In the genomic region with DNA sequence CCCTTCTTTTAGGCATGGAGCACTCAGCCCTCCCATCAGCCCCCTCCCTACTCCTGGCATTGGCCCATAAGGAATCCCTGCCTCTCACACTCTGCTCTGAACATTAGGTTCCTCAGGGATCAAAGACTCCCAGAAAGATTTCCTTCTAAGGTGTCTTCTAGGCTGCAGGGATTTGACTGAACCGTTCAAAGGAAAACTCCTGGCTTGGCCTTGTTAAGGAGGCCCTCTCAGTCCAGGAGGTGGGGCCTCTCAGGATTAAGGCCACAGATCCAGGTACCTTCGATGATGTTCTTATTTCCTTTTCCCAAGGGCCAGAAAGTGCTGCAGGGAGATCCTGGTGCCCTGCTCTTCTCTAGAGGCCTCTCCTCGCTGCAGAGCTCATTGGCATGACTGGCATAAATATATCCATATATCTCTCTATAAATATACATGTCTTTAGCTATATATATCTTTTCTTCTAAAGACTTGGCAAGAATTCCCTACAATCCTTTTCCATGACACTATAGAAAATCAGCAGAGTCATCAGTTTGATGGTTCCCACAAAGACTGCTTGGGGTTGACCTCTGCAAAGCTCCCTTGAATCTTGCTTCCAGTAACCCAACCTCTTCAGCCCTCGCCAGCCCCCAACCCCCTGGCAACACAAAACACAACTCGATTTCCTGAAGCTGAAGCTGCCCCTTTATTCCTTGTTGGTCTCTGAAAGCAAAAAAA, we compare ENCODE assay signal across 12 cellular contexts. TPM values are rescaled to one million over a fixed set of nuclear protein-coding genes. Genes with fewer than 3 reads are reported as not detected.
DNase-seq lines count a peak whose midpoint lies in the region; ATAC-seq, FAIRE-seq and TF ChIP-seq lines count a peak whose summit lies in the region.
"Had no signal": no experiment of that assay in that cellular context is flagged by ENCODE, and none has a peak within 500 bp of the region (broad histone marks: within the 10 kb centered on the region; RNA-seq: fewer than 3 reads in every experiment).

No MANE protein-coding gene starts in this region.

- intact Hi-C loops in IMR-90 (cut with micrococcal nuclease): no loop called here
- intact Hi-C loops in CD8-positive, alpha-beta T cell (cut with DNase I, micrococcal nuclease): no loop called here

- no peak for TF ChIP-seq RAD21 in IMR-90 (IDR thresholded peaks at IDR 0.05; ENCODE audit: low read length)

- no peak overlapping the region for H3K27ac ChIP-seq in IMR-90 (ENCODE audit: insufficient read depth, low read length)
- peak overlapping the region; percentile 68 for H3K27ac ChIP-seq in keratinocyte (ENCODE audit: control insufficient read depth, insufficient read depth, low read length)
- peak overlapping the region; percentile 87 for H3K27ac ChIP-seq in stomach smooth muscle (ENCODE audit: low read length)
- no peak overlapping the region for H3K27ac ChIP-seq in CD8-positive, alpha-beta T cell (ENCODE audit: low read depth, low read length)

- in situ Hi-C loops in IMR-90 (cut with MboI; ENCODE audit: low sequenced_read_pairs): no loop called here

- H3K4me3 ChIP-seq in IMR-90 (ENCODE audit: insufficient read depth, low read depth, low read length) (no peak overlapping the region), keratinocyte (ENCODE audit: control insufficient read depth in 2 of 3, extremely low read depth in 1 of 3, insufficient read depth in 2 of 3, low read depth in 1 of 3, low read length in 3 of 3) (no peak overlapping the region), stomach smooth muscle (ENCODE audit: low read length in 2 of 2) (peak overlapping the region in 1 of 2 donors; percentile 22)
- no peak overlapping the region for H3K4me3 ChIP-seq in CD8-positive, alpha-beta T cell (ENCODE audit: low read depth, low read length)

- H3K27me3 ChIP-seq in IMR-90 (ENCODE audit: control insufficient read depth, insufficient read depth, low read length) (no peaks in the 10 kb centered on the region), keratinocyte (ENCODE audit: control insufficient read depth, extremely low read depth, insufficient read depth, low read length) (no peaks in the 10 kb centered on the region), stomach smooth muscle (ENCODE audit: control insufficient read depth in 1 of 2, insufficient read depth in 2 of 2, low read length in 2 of 2) (no peaks in the 10 kb centered on the region)
- no peaks in the 10 kb centered on the region for H3K27me3 ChIP-seq in CD8-positive, alpha-beta T cell (ENCODE audit: insufficient read depth, low read length)

- peak overlapping the region; percentile 41; the same call in 1 of the 2 replicates for H3K4ac ChIP-seq in IMR-90 (ENCODE audit: low read depth, low read length)

- POLR2A ChIA-PET in IMR-90 (lab: Charles Lee; ENCODE audit: unreplicated experiment): interaction anchor here (0.6 kb wide), 1 partner anchor 33 kb away, joined by 6 read pairs; no protein-coding TSS in a partner anchor
- POLR2A ChIA-PET in CD8-positive, alpha-beta T cell (lab: Charles Lee): no interaction called here

- H4K8ac ChIP-seq in IMR-90 (ENCODE audit: low read depth in 2 of 2, low read length in 2 of 2): peak overlapping the region in 1 of 2 experiments; percentile 19; a peak in 1 of 4 replicates

- H3K79me2 ChIP-seq in keratinocyte (ENCODE audit: control insufficient read depth, insufficient read depth, low read length): peaks cover 2% of the 10 kb centered on the region

- BruUV-seq in IMR-90 (replicated peaks; lab: Mats Ljungman, UMichigan): no TSS peak

- CTCF ChIA-PET in IMR-90 (lab: Yijun Ruan, JAX): no interaction called here
- CTCF ChIA-PET in CD8-positive, alpha-beta T cell (lab: Charles Lee): no interaction called here

- H2BK120ac ChIP-seq in IMR-90 (ENCODE audit: low read depth, low read length): 0 out of 2 replicates have a peak overlapping the region, but pooled peaks have one; percentile 33

- H3K23ac ChIP-seq in IMR-90 (ENCODE audit: low read depth, low read length): no peak overlapping the region

- H3K9me3 ChIP-seq in IMR-90 (ENCODE audit: control insufficient read depth, insufficient read depth, low read length) (no peaks in the 10 kb centered on the region), keratinocyte (ENCODE audit: control insufficient read depth, low read depth, low read length) (no peaks in the 10 kb centered on the region), stomach smooth muscle (ENCODE audit: control insufficient read depth in 2 of 2, low read length in 2 of 2) (no peaks in the 10 kb centered on the region)
- H3K9me3 ChIP-seq in CD8-positive, alpha-beta T cell (ENCODE audit: low read length): no peaks in the 10 kb centered on the region

- TF ChIP-seq CTCF in IMR-90 (conservative IDR thresholded peaks at IDR 0.05; ENCODE audit: low read depth, low read length) (no peak), brain (conservative IDR thresholded peaks at IDR 0.05) (no peak), keratinocyte (optimal IDR thresholded peaks at IDR 0.05 in 1 of 3, IDR thresholded peaks at IDR 0.05 in 1 of 3, conservative IDR thresholded peaks at IDR 0.05 in 1 of 3; ENCODE audit: extremely low read depth in 1 of 3, insufficient read depth in 2 of 3, low read length in 3 of 3) (no peak)
- TF ChIP-seq CTCF in CD8-positive, alpha-beta T cell (IDR thresholded peaks at IDR 0.05): no peak

- peak overlapping the region in 2 of 5 experiments; percentile 7 to 8 for H3K4me3 Mint-ChIP-seq in brain
- no peak overlapping the region for H3K4me3 Mint-ChIP-seq in CD8-positive, alpha-beta T cell
- H3K4me3 Mint-ChIP-seq: activated T-cell treated with anti-CD3 and anti-CD28 coated beads, Interleukin-2, amount 50 U/mL, for 4 hours; CD4-positive, CD25-positive, alpha-beta regulatory T cell; immature natural killer cell had no signal

- H3K9ac ChIP-seq in IMR-90 (ENCODE audit: low read depth, low read length): no peak overlapping the region
- peak overlapping the region; percentile 50 for H3K9ac ChIP-seq in keratinocyte (ENCODE audit: control insufficient read depth, extremely low read depth, insufficient read depth, low read length)
- no peak overlapping the region for H3K9ac ChIP-seq in stomach smooth muscle (ENCODE audit: low read length in 2 of 2)

- DNase-seq in IMR-90 (peak; percentile 64), keratinocyte (ENCODE audit: low read depth, low spot score) (no peak), Kasumi-1 (lab: John Stamatoyannopoulos, UW) (no peak), SW480 (ENCODE audit: low spot score) (no peak)
- DNase-seq in CD8-positive, alpha-beta T cell: no peak
- DNase-seq: activated CD4-positive, CD25-positive, alpha-beta regulatory T cell; activated T-cell treated with anti-CD3 and anti-CD28 coated beads, Interleukin-2, amount 50 U/mL, for 4 hours; CD4-positive, CD25-positive, alpha-beta regulatory T cell; immature natural killer cell had no signal

- no peak overlapping the region for H4K91ac ChIP-seq in IMR-90 (ENCODE audit: insufficient read depth, low read depth, low read length)

- no peak overlapping the region for H2BK15ac ChIP-seq in IMR-90 (ENCODE audit: low read depth, low read length)

- WGBS in IMR-90 (ENCODE audit: extremely low coverage in 2 of 2, insufficient read length in 1 of 2), 2 experiments: no CpG with 5 or more reads among the region's 5 CpGs

- peaks cover 0 to 3% (median 0%) of the 10 kb centered on the region in 5 experiments for H3K9me3 Mint-ChIP-seq in brain
- no peaks in the 10 kb centered on the region for H3K9me3 Mint-ChIP-seq in CD8-positive, alpha-beta T cell
- H3K9me3 Mint-ChIP-seq: activated T-cell treated with anti-CD3 and anti-CD28 coated beads, Interleukin-2, amount 50 U/mL, for 4 hours; CD4-positive, CD25-positive, alpha-beta regulatory T cell; immature natural killer cell had no signal

- H2AK5ac ChIP-seq in IMR-90 (ENCODE audit: low read depth, low read length): peak overlapping the region; percentile 17; the same call in 1 of the 2 replicates

- no peak overlapping the region; the same call in 1 of the 2 replicates for H3K14ac ChIP-seq in IMR-90 (replicated peaks; ENCODE audit: low read depth, low read length)

- H3K36me3 Mint-ChIP-seq in brain: peaks cover 32% of the 10 kb centered on the region
- no peaks in the 10 kb centered on the region for H3K36me3 Mint-ChIP-seq in CD8-positive, alpha-beta T cell
- H3K36me3 Mint-ChIP-seq: CD4-positive, CD25-positive, alpha-beta regulatory T cell; immature natural killer cell had no signal

- H2AK9ac ChIP-seq in IMR-90 (replicated peaks; ENCODE audit: low read depth, low read length, poor library complexity): peak overlapping the region; percentile 5

- ATAC-seq in IMR-90 (ENCODE audit: low read depth) (peak; percentile 15; the same call in 1 of the 2 replicates), HG03432 (IDR thresholded peaks at IDR 0.05; ENCODE audit: unreplicated experiment) (no peak)
- no peak for ATAC-seq in CD8-positive, alpha-beta T cell
- ATAC-seq: activated T-cell treated with anti-CD3 and anti-CD28 coated beads, Interleukin-2, amount 50 U/mL, for 4 hours had no signal

- H3K4me1 ChIP-seq in IMR-90 (ENCODE audit: control insufficient read depth, insufficient read depth, low read length) (peaks cover 11% of the 10 kb centered on the region), keratinocyte (ENCODE audit: control insufficient read depth, extremely low read depth, insufficient read depth, low read length) (peaks cover 28% of the 10 kb centered on the region), stomach smooth muscle (ENCODE audit: control insufficient read depth, insufficient read depth, low read length) (peaks cover 58% of the 10 kb centered on the region)
- H3K4me1 ChIP-seq in CD8-positive, alpha-beta T cell (ENCODE audit: insufficient read depth, low read length): no peaks in the 10 kb centered on the region

- peak overlapping the region in 4 of 5 experiments; percentile 61 to 86 (median 82) for H3K27ac Mint-ChIP-seq in brain
- no peak overlapping the region for H3K27ac Mint-ChIP-seq in CD8-positive, alpha-beta T cell
- H3K27ac Mint-ChIP-seq: CD4-positive, CD25-positive, alpha-beta regulatory T cell; immature natural killer cell had no signal

- H3K36me3 ChIP-seq in IMR-90 (ENCODE audit: control insufficient read depth, insufficient read depth, low read length): no peaks in the 10 kb centered on the region
- peaks cover 0 to 6% of the 10 kb centered on the region in 2 experiments for H3K36me3 ChIP-seq in keratinocyte (ENCODE audit: control insufficient read depth in 2 of 2, extremely low read depth in 1 of 2, insufficient read depth in 2 of 2, low read length in 2 of 2)
- no peaks in the 10 kb centered on the region for H3K36me3 ChIP-seq in stomach smooth muscle (ENCODE audit: control insufficient read depth in 2 of 2, insufficient read depth in 2 of 2, low read length in 2 of 2)
- no peaks in the 10 kb centered on the region for H3K36me3 ChIP-seq in CD8-positive, alpha-beta T cell (ENCODE audit: insufficient read depth, low read length)

- H2BK5ac ChIP-seq in IMR-90 (ENCODE audit: low read depth, low read length, poor library complexity, severe bottlenecking): no peak overlapping the region

- peaks cover 0 to 4% of the 10 kb centered on the region in 2 experiments; a peak in 1 of 4 replicates for H3K79me1 ChIP-seq in IMR-90 (ENCODE audit: low read depth in 1 of 2, low read length in 2 of 2)

- no peak overlapping the region for H3K18ac ChIP-seq in IMR-90 (ENCODE audit: low read depth, low read length)

- TF ChIP-seq POLR2A in IMR-90 (IDR thresholded peaks at IDR 0.05; ENCODE audit: low read depth, low read length): no peak

- peaks cover 90% of the 10 kb centered on the region for H3K4me1 Mint-ChIP-seq in brain
- peaks cover 10% of the 10 kb centered on the region for H3K4me1 Mint-ChIP-seq in CD8-positive, alpha-beta T cell (ENCODE audit: low read depth)
- H3K4me1 Mint-ChIP-seq: immature natural killer cell had no signal

- peaks cover 5% of the 10 kb centered on the region for H3K27me3 Mint-ChIP-seq in brain
- H3K27me3 Mint-ChIP-seq in CD8-positive, alpha-beta T cell (ENCODE audit: low read depth): peaks cover 8% of the 10 kb centered on the region
- H3K27me3 Mint-ChIP-seq: CD4-positive, CD25-positive, alpha-beta regulatory T cell had no signal

- H4K5ac ChIP-seq in IMR-90 (ENCODE audit: low read depth, low read length): no peak overlapping the region

- dilution Hi-C loops in IMR-90 (cut with HindIII; ENCODE audit: low sequenced_read_pairs, unreplicated experiment) (no loop called here), keratinocyte (cut with MboI; ENCODE audit: extremely low pct_ligation_motif_present, low sequenced_read_pairs) (no loop called here)

- no peak for FAIRE-seq in keratinocyte (lab: Jason Lieb, UNC)

- no peak overlapping the region for H3K56ac ChIP-seq in IMR-90 (ENCODE audit: extremely low read depth, insufficient read depth, low read length)

- H2AFZ ChIP-seq in IMR-90 (replicated peaks; ENCODE audit: low read length, poor library complexity): no peak overlapping the region
- no peak overlapping the region for H2AFZ ChIP-seq in keratinocyte (ENCODE audit: control insufficient read depth, low read length)

- H2BK20ac ChIP-seq in IMR-90 (ENCODE audit: low read depth, low read length): 0 out of 2 replicates have a peak overlapping the region, but pooled peaks have one; percentile 34

- H3K9me1 ChIP-seq in IMR-90 (ENCODE audit: insufficient read depth, low read length): peaks cover 9% of the 10 kb centered on the region
- peaks cover 2% of the 10 kb centered on the region for H3K9me1 ChIP-seq in keratinocyte (ENCODE audit: control insufficient read depth, extremely low read depth, insufficient read depth, low read length)

- no peak overlapping the region for H3K4me2 ChIP-seq in IMR-90 (ENCODE audit: low read depth, low read length)
- H3K4me2 ChIP-seq in keratinocyte (ENCODE audit: control insufficient read depth, extremely low read depth, insufficient read depth, low read depth, low read length): peak overlapping the region; percentile 50

- H4K20me1 ChIP-seq in IMR-90 (ENCODE audit: insufficient read depth, low read length) (no peaks in the 10 kb centered on the region), keratinocyte (ENCODE audit: control insufficient read depth, extremely low read depth, insufficient read depth, low read length) (no peaks in the 10 kb centered on the region)

RNA-seq across cellular contexts. Expression of a gene that starts 59.0 kb away (rescaled TPM):
- 0.56 and 0.72 TPM in 2 replicates for total RNA-seq in IMR-90 (2012; rRNA removed)
- polyA plus RNA-seq in IMR-90 (2012; rRNA removed): 1.1 and 1.2 TPM in 2 replicates
- 0.45 and 0.59 TPM in 2 replicates for polyA plus RNA-seq in IMR-90 (2012; cell fraction: cytosol; rRNA removed)
- 3.2 and 3.3 TPM in 2 replicates for polyA plus RNA-seq in IMR-90 (2012; cell fraction: nucleus; rRNA removed; ENCODE audit: low replicate concordance)
- 5.7 TPM for polyA plus RNA-seq in brain (ENCODE audit: insufficient read depth, low read depth, low replicate concordance)
- polyA plus RNA-seq in keratinocyte: 4.6 to 10.4 TPM (median 6.7 TPM) in 3 replicates
- 12.3 TPM for polyA plus RNA-seq in keratinocyte (2011; ENCODE audit: low read depth)
- 2.3 and 2.4 TPM in 2 replicates for polyA plus RNA-seq in keratinocyte (2011; cell fraction: cytosol; rRNA removed)
- polyA plus RNA-seq in keratinocyte (2011; cell fraction: nucleus; rRNA removed): 26.3 and 30.3 TPM in 2 replicates
- 10.5 and 12.6 TPM in 2 replicates for polyA plus RNA-seq in keratinocyte (2012; ENCODE audit: low replicate concordance)
- 23.0 to 62.6 TPM (median 25.4 TPM) in 3 replicates for polyA minus RNA-seq in keratinocyte
- polyA minus RNA-seq in keratinocyte (2011; cell fraction: cytosol; rRNA and poly(A)+ RNA removed): 5.6 TPM
- 34.4 and 46.8 TPM in 2 replicates for polyA minus RNA-seq in keratinocyte (2011; cell fraction: nucleus; rRNA and poly(A)+ RNA removed)
- total RNA-seq in CD8-positive, alpha-beta T cell: 1 to 10 TPM; 1.3 to 1.9 TPM

Comparison
In these comparisons a context has a peak if more than half of its experiments do, and no peak if none do; other contexts are left out.
1. H3K27ac ChIP-seq: peak in keratinocyte (single experiment) and stomach smooth muscle (single experiment); none in IMR-90 (single experiment) and CD8-positive, alpha-beta T cell (single experiment).